Comparison of ENCODE assay signal across 8 cellular contexts in the genomic region with DNA sequence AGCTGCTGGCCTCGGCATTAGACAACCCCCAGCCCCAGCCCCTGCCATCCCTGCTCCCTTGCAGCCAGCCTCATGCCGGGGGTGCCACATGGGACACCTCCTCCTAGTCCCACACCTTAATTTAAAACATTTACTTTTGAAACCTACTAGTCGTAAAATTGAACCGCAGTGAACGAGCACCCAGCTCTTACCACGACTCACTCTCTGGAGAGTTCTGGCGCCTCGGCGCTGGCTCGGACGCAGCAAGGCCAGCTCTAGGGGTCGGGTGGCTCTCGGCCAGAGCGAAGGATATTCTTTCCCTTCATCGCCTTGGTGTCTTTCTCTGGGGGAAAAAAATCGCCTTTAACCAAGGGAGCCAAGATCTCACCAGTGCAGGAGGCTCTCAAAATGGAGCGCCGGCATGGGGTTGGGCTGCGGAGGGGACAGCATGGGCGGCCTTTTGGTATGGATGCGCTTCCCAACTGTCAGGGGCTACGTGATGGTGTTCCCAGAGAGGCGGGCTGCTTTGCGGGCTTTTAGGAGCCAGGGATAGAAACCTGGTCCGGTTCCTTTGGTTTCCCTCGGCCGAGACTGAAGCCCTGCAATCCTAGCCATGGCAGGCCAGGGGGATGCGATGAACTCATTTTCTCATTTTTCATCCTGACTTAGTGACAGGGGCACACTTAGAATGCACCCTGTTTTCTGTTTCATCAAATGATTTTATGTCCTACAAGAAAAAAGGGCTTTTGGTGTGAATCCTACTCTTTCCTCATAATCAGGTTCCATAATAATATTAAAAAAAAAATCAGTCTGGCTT. TPM values are rescaled to one million over a fixed set of nuclear protein-coding genes. Genes with fewer than 3 reads are reported as not detected.
DNase-seq lines count a peak whose midpoint lies in the region; ATAC-seq, FAIRE-seq and TF ChIP-seq lines count a peak whose summit lies in the region.

No MANE protein-coding gene starts in this region.

- FAIRE-seq in keratinocyte (lab: Jason Lieb, UNC) = no peak

- H3K4me2 ChIP-seq in keratinocyte (ENCODE audit: control insufficient read depth, extremely low read depth, insufficient read depth, low read depth, low read length) = peak overlapping the region; percentile 72

- H3K4me1 ChIP-seq in adrenal gland (replicated peaks in 1 of 2) (peaks cover 46 to 55% of the 10 kb centered on the region in 2 donors), keratinocyte (ENCODE audit: control insufficient read depth, extremely low read depth, insufficient read depth, low read length) (peaks cover 15% of the 10 kb centered on the region)

- TF ChIP-seq POLR2A in adrenal gland (IDR thresholded peaks at IDR 0.05) = no peak

- dilution Hi-C loops in keratinocyte (cut with MboI; ENCODE audit: extremely low pct_ligation_motif_present, low sequenced_read_pairs) = no loop called here

- H3K27me3 ChIP-seq in adrenal gland (no peaks in the 10 kb centered on the region), keratinocyte (ENCODE audit: control insufficient read depth, extremely low read depth, insufficient read depth, low read length) (no peaks in the 10 kb centered on the region)

- intact Hi-C loops in adrenal gland (cut with DNase I) = loop anchor here in 1 of 2 donors (5.0 kb wide), 1 partner anchor 98 kb away; no protein-coding TSS in a partner anchor

- no peak for ATAC-seq in stimulated activated naive CD8-positive, alpha-beta T cell treated with anti-CD3 and anti-CD28 coated beads, Interleukin-15, amount 100 ng/mL, for 72 hours

- H3K4me1 Mint-ChIP-seq in stimulated activated naive CD8-positive, alpha-beta T cell treated with anti-CD3 and anti-CD28 coated beads, Interleukin-15, amount 100 ng/mL, for 72 hours = peaks cover 86% of the 10 kb centered on the region

- no peaks in the 10 kb centered on the region for H3K9me3 ChIP-seq in adrenal gland (replicated peaks in 1 of 3)
- H3K9me3 ChIP-seq in keratinocyte (ENCODE audit: control insufficient read depth, low read depth, low read length) = no peaks in the 10 kb centered on the region

- no peak overlapping the region for H2AFZ ChIP-seq in keratinocyte (ENCODE audit: control insufficient read depth, low read length)

- peak overlapping the region; percentile 60 for H3K9ac ChIP-seq in keratinocyte (ENCODE audit: control insufficient read depth, extremely low read depth, insufficient read depth, low read length)

- peaks cover 2% of the 10 kb centered on the region for H3K9me1 ChIP-seq in keratinocyte (ENCODE audit: control insufficient read depth, extremely low read depth, insufficient read depth, low read length)

- H3K4me3 Mint-ChIP-seq in stimulated activated naive CD8-positive, alpha-beta T cell treated with anti-CD3 and anti-CD28 coated beads, Interleukin-15, amount 100 ng/mL, for 72 hours = peak overlapping the region; percentile 91 to 99

- DNase-seq in NCI-H2227 (lab: John Stamatoyannopoulos, UW; ENCODE audit: unreplicated experiment) (peak; percentile 23), NCI-H2227 treated with DMSO at 0.1 percent for 48 hours (lab: John Stamatoyannopoulos, UW) (no peak), adrenal gland (peak in 2 of 7 donors; percentile 33 to 45), keratinocyte (ENCODE audit: low read depth, low spot score) (no peak), NCI-H1436 (lab: John Stamatoyannopoulos, UW) (no peak), hypothalamus (lab: John Stamatoyannopoulos, UW) (no peak), NOMO-1 treated with DMSO at 0.1 percent for 48 hours (lab: John Stamatoyannopoulos, UW; ENCODE audit: unreplicated experiment) (no peak)
- DNase-seq in stimulated activated naive CD8-positive, alpha-beta T cell treated with anti-CD3 and anti-CD28 coated beads, Interleukin-15, amount 100 ng/mL, for 72 hours = no peak

- 33 to 43% (median 38%) methylated on average over 17 to 28 of the region's 28 CpGs for WGBS in adrenal gland, 4 donors

- no peaks in the 10 kb centered on the region for H3K9me3 Mint-ChIP-seq in stimulated activated naive CD8-positive, alpha-beta T cell treated with anti-CD3 and anti-CD28 coated beads, Interleukin-15, amount 100 ng/mL, for 72 hours

- no peaks in the 10 kb centered on the region for H3K27me3 Mint-ChIP-seq in stimulated activated naive CD8-positive, alpha-beta T cell treated with anti-CD3 and anti-CD28 coated beads, Interleukin-15, amount 100 ng/mL, for 72 hours

- peaks cover 15% of the 10 kb centered on the region for H4K20me1 ChIP-seq in keratinocyte (ENCODE audit: control insufficient read depth, extremely low read depth, insufficient read depth, low read length)

- peak overlapping the region in 1 of 2 donors; percentile 9 for H3K27ac Mint-ChIP-seq in stimulated activated naive CD8-positive, alpha-beta T cell treated with anti-CD3 and anti-CD28 coated beads, Interleukin-15, amount 100 ng/mL, for 72 hours

- H3K4me3 ChIP-seq in adrenal gland (peak overlapping the region in 3 of 4 donors; percentile 22 to 79 (median 37)), keratinocyte (ENCODE audit: control insufficient read depth in 2 of 3, extremely low read depth in 1 of 3, insufficient read depth in 2 of 3, low read depth in 1 of 3, low read length in 3 of 3) (peak overlapping the region; percentile 59 to 78 (median 74))

- no peaks in the 10 kb centered on the region for H3K36me3 ChIP-seq in adrenal gland (replicated peaks in 1 of 2)
- H3K36me3 ChIP-seq in keratinocyte (ENCODE audit: control insufficient read depth in 2 of 2, extremely low read depth in 1 of 2, insufficient read depth in 2 of 2, low read length in 2 of 2) = no peaks in the 10 kb centered on the region

- peak overlapping the region in 4 of 5 donors; percentile 11 to 87 (median 70) for H3K27ac ChIP-seq in adrenal gland
- no peak overlapping the region for H3K27ac ChIP-seq in keratinocyte (ENCODE audit: control insufficient read depth, insufficient read depth, low read length)

- peaks cover 59% of the 10 kb centered on the region for H3K79me2 ChIP-seq in keratinocyte (ENCODE audit: control insufficient read depth, insufficient read depth, low read length)

- TF ChIP-seq CTCF in adrenal gland (IDR thresholded peaks at IDR 0.05) (no peak), keratinocyte (optimal IDR thresholded peaks at IDR 0.05 in 1 of 3, IDR thresholded peaks at IDR 0.05 in 1 of 3, conservative IDR thresholded peaks at IDR 0.05 in 1 of 3; ENCODE audit: extremely low read depth in 1 of 3, insufficient read depth in 2 of 3, low read length in 3 of 3) (no peak)

RNA-seq across cellular contexts. Expression of a gene that starts 2.0 kb away (rescaled TPM):
- total RNA-seq in adrenal gland = 100 to 1,000 TPM in 1 of 8 donors, 10 to 100 TPM in 7; 49.9 to 118 (median 78.3) TPM
- polyA plus RNA-seq in adrenal gland (10 to 100 TPM; 43.0 to 58.2 (median 45.9) TPM), keratinocyte (13.7 to 33.3 TPM (median 18.0 TPM) in 3 replicates)
- 7.2 TPM for polyA plus RNA-seq in keratinocyte (2011; ENCODE audit: low read depth)
- polyA plus RNA-seq in keratinocyte (2011; cell fraction: cytosol; rRNA removed) = 18.8 and 36.0 TPM in 2 replicates
- polyA plus RNA-seq in keratinocyte (2011; cell fraction: nucleus; rRNA removed) = 19.9 and 23.9 TPM in 2 replicates
- polyA plus RNA-seq in keratinocyte (2012; ENCODE audit: low replicate concordance) = 18.3 and 35.5 TPM in 2 replicates
- polyA minus RNA-seq in keratinocyte = 8.7 to 31.0 TPM (median 13.8 TPM) in 3 replicates
- polyA minus RNA-seq in keratinocyte (2011; cell fraction: cytosol; rRNA and poly(A)+ RNA removed) = 31.1 TPM
- polyA minus RNA-seq in keratinocyte (2011; cell fraction: nucleus; rRNA and poly(A)+ RNA removed) = 7.0 and 8.6 TPM in 2 replicates
